ENCODE assay signal across 1 cellular context in the genomic region with DNA sequence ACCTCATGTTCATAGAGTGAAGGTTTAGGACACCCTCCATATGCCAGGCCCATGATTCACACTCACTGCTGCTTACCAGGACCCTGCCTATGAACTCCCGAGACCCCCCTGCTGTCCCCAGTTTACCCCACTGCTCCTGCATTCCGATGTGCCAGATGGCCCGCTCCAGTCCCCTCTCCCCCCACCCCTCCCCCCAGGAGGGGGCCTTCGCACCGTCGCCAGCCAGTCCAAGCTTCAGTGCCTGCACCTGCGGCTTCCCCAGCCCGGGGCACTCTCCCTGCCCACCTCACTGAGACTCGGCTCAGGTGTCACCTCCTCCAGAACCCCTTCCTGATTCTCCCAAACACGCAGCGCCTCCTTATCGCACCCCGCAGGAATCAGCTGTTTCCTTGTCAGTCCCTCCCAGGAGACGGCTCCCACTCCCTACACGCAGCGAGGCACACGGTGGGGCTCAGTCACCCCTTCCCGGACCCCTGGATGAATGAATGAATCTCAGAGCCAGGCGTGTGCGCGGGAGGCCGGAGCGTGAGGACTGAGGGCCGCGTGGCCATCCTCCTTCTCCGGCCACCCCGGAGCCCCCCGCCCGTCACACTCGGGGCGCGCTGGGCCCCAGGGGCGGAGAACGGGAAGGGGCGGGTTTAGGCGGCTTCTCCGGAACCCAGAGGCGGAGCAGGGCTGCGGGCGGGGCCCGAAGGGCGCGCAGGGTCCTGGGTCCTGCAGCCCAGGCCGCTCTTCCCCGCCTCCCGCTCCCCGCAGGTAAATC.
A peak's percentile ranks its signal among the peaks of the same experiment; 100 is the strongest.
TF ChIP-seq lines count a peak whose summit lies in the region.

No MANE protein-coding gene starts in this region.

TF ChIP-seq in HepG2, 621 proteins besides CTCF, POLR2A, EP300 and RAD21 (continued from another document):
- TF ChIP-seq, protein P1, sequence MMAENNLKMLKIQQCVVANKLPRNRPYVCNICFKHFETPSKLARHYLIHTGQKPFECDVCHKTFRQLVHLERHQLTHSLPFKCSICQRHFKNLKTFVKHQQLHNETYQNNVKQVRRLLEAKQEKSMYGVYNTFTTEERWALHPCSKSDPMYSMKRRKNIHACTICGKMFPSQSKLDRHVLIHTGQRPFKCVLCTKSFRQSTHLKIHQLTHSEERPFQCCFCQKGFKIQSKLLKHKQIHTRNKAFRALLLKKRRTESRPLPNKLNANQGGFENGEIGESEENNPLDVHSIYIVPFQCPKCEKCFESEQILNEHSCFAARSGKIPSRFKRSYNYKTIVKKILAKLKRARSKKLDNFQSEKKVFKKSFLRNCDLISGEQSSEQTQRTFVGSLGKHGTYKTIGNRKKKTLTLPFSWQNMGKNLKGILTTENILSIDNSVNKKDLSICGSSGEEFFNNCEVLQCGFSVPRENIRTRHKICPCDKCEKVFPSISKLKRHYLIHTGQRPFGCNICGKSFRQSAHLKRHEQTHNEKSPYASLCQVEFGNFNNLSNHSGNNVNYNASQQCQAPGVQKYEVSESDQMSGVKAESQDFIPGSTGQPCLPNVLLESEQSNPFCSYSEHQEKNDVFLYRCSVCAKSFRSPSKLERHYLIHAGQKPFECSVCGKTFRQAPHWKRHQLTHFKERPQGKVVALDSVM (CRISPR knock-in tag; IDR thresholded peaks at IDR 0.05): peak; percentile 94
- TF ChIP-seq ZNF564 (CRISPR knock-in tag; IDR thresholded peaks at IDR 0.05) (no peak), SMAD3 (CRISPR knock-in tag; IDR thresholded peaks at IDR 0.05) (no peak), SSRP1 (CRISPR knock-in tag; IDR thresholded peaks at IDR 0.05) (no peak), HOXA3 (CRISPR knock-in tag; IDR thresholded peaks at IDR 0.05) (no peak), SALL1 (CRISPR knock-in tag; IDR thresholded peaks at IDR 0.05) (peak; percentile 74), TBX2 (CRISPR knock-in tag; IDR thresholded peaks at IDR 0.05; ENCODE audit: borderline replicate concordance) (peak; percentile 64; the same call in 1 of the 2 replicates), ZNF788 (CRISPR knock-in tag; IDR thresholded peaks at IDR 0.05; ENCODE audit: borderline replicate concordance) (peak; percentile 61; the same call in 1 of the 2 replicates), ZNF101 (CRISPR knock-in tag; IDR thresholded peaks at IDR 0.05; ENCODE audit: borderline replicate concordance, low read depth) (no peak), JUND (CRISPR knock-in tag; IDR thresholded peaks at IDR 0.05) (peak; percentile 55; the same call in 1 of the 2 replicates), ARNT2 (CRISPR knock-in tag; IDR thresholded peaks at IDR 0.05; ENCODE audit: low read depth) (peak; percentile 62), MED13 (CRISPR knock-in tag; IDR thresholded peaks at IDR 0.05) (peak; percentile 50; the same call in 1 of the 2 replicates), ZNF274 (CRISPR knock-in tag; IDR thresholded peaks at IDR 0.05) (peak; percentile 84; the same call in 1 of the 2 replicates), ZNF12 (CRISPR knock-in tag; IDR thresholded peaks at IDR 0.05) (no peak), ZNF20 (CRISPR knock-in tag; IDR thresholded peaks at IDR 0.05) (no peak), ZNF124 (CRISPR knock-in tag; IDR thresholded peaks at IDR 0.05) (no peak), ZSCAN12 (CRISPR knock-in tag; IDR thresholded peaks at IDR 0.05) (peak; percentile 86; the same call in 1 of the 2 replicates), ZNF446 (CRISPR knock-in tag; IDR thresholded peaks at IDR 0.05) (no peak), POLR2G (IDR thresholded peaks at IDR 0.05; ENCODE audit: low read depth, low read length) (peak; percentile 73), ZKSCAN5 (CRISPR knock-in tag; IDR thresholded peaks at IDR 0.05) (0 out of 2 replicates have a peak, but pooled peaks have one; percentile 37), REPIN1 (CRISPR knock-in tag; IDR thresholded peaks at IDR 0.05; ENCODE audit: borderline replicate concordance, low read depth) (no peak), SP1 (IDR thresholded peaks at IDR 0.05) (no peak), SP1 (CRISPR knock-in tag; IDR thresholded peaks at IDR 0.05) (peak; percentile 39; the same call in 1 of the 2 replicates)
- TF ChIP-seq, protein P2, sequence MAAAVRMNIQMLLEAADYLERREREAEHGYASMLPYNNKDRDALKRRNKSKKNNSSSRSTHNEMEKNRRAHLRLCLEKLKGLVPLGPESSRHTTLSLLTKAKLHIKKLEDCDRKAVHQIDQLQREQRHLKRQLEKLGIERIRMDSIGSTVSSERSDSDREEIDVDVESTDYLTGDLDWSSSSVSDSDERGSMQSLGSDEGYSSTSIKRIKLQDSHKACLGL (CRISPR knock-in tag; IDR thresholded peaks at IDR 0.05): 0 out of 2 replicates have a peak, but pooled peaks have one; percentile 58
- TF ChIP-seq, protein P3, sequence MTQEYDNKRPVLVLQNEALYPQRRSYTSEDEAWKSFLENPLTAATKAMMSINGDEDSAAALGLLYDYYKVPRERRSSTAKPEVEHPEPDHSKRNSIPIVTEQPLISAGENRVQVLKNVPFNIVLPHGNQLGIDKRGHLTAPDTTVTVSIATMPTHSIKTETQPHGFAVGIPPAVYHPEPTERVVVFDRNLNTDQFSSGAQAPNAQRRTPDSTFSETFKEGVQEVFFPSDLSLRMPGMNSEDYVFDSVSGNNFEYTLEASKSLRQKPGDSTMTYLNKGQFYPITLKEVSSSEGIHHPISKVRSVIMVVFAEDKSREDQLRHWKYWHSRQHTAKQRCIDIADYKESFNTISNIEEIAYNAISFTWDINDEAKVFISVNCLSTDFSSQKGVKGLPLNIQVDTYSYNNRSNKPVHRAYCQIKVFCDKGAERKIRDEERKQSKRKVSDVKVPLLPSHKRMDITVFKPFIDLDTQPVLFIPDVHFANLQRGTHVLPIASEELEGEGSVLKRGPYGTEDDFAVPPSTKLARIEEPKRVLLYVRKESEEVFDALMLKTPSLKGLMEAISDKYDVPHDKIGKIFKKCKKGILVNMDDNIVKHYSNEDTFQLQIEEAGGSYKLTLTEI (CRISPR knock-in tag; conservative IDR thresholded peaks at IDR 0.05): no peak
- TF ChIP-seq, protein P4, sequence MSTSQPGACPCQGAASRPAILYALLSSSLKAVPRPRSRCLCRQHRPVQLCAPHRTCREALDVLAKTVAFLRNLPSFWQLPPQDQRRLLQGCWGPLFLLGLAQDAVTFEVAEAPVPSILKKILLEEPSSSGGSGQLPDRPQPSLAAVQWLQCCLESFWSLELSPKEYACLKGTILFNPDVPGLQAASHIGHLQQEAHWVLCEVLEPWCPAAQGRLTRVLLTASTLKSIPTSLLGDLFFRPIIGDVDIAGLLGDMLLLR (CRISPR knock-in tag; IDR thresholded peaks at IDR 0.05): peak; percentile 74; the same call in 1 of the 2 replicates
- TF ChIP-seq, protein P5, sequence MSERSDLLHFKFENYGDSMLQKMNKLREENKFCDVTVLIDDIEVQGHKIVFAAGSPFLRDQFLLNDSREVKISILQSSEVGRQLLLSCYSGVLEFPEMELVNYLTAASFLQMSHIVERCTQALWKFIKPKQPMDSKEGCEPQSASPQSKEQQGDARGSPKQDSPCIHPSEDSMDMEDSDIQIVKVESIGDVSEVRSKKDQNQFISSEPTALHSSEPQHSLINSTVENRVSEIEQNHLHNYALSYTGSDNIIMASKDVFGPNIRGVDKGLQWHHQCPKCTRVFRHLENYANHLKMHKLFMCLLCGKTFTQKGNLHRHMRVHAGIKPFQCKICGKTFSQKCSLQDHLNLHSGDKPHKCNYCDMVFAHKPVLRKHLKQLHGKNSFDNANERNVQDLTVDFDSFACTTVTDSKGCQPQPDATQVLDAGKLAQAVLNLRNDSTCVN (CRISPR knock-in tag; IDR thresholded peaks at IDR 0.05; ENCODE audit: borderline replicate concordance): 0 out of 2 replicates have a peak, but pooled peaks have one; percentile 53
- TF ChIP-seq, protein P6, sequence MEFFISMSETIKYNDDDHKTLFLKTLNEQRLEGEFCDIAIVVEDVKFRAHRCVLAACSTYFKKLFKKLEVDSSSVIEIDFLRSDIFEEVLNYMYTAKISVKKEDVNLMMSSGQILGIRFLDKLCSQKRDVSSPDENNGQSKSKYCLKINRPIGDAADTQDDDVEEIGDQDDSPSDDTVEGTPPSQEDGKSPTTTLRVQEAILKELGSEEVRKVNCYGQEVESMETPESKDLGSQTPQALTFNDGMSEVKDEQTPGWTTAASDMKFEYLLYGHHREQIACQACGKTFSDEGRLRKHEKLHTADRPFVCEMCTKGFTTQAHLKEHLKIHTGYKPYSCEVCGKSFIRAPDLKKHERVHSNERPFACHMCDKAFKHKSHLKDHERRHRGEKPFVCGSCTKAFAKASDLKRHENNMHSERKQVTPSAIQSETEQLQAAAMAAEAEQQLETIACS (CRISPR knock-in tag; IDR thresholded peaks at IDR 0.05): no peak
- TF ChIP-seq, protein P7, sequence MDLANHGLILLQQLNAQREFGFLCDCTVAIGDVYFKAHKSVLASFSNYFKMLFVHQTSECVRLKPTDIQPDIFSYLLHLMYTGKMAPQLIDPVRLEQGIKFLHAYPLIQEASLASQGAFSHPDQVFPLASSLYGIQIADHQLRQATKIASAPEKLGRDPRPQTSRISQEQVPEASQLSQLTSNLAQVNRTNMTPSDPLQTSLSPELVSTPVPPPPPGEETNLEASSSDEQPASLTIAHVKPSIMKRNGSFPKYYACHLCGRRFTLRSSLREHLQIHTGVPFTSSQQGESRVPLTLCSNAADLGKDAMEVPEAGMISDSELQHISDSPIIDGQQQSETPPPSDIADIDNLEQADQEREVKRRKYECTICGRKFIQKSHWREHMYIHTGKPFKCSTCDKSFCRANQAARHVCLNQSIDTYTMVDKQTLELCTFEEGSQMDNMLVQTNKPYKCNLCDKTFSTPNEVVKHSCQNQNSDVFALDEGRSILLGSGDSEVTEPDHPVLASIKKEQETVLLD (CRISPR knock-in tag; IDR thresholded peaks at IDR 0.05; ENCODE audit: low read depth): peak; percentile 40
- TF ChIP-seq, protein P8, sequence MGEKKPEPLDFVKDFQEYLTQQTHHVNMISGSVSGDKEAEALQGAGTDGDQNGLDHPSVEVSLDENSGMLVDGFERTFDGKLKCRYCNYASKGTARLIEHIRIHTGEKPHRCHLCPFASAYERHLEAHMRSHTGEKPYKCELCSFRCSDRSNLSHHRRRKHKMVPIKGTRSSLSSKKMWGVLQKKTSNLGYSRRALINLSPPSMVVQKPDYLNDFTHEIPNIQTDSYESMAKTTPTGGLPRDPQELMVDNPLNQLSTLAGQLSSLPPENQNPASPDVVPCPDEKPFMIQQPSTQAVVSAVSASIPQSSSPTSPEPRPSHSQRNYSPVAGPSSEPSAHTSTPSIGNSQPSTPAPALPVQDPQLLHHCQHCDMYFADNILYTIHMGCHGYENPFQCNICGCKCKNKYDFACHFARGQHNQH (CRISPR knock-in tag; IDR thresholded peaks at IDR 0.05): no peak
- TF ChIP-seq, protein P9, sequence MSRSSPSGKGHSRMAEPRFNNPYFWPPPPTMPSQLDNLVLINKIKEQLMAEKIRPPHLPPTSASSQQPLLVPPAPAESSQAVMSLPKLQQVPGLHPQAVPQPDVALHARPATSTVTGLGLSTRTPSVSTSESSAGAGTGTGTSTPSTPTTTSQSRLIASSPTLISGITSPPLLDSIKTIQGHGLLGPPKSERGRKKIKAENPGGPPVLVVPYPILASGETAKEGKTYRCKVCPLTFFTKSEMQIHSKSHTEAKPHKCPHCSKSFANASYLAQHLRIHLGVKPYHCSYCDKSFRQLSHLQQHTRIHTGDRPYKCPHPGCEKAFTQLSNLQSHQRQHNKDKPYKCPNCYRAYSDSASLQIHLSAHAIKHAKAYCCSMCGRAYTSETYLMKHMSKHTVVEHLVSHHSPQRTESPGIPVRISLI (CRISPR knock-in tag; IDR thresholded peaks at IDR 0.05; ENCODE audit: borderline replicate concordance): no peak; the same call in 1 of the 2 replicates
- TF ChIP-seq, protein P10, sequence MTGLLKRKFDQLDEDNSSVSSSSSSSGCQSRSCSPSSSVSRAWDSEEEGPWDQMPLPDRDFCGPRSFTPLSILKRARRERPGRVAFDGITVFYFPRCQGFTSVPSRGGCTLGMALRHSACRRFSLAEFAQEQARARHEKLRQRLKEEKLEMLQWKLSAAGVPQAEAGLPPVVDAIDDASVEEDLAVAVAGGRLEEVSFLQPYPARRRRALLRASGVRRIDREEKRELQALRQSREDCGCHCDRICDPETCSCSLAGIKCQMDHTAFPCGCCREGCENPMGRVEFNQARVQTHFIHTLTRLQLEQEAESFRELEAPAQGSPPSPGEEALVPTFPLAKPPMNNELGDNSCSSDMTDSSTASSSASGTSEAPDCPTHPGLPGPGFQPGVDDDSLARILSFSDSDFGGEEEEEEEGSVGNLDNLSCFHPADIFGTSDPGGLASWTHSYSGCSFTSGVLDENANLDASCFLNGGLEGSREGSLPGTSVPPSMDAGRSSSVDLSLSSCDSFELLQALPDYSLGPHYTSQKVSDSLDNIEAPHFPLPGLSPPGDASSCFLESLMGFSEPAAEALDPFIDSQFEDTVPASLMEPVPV (CRISPR knock-in tag; IDR thresholded peaks at IDR 0.05): no peak
TF ChIP-seq in HepG2: peak in this region for 171.
